ENCODE assay signal across 8 cellular contexts in the genomic region with DNA sequence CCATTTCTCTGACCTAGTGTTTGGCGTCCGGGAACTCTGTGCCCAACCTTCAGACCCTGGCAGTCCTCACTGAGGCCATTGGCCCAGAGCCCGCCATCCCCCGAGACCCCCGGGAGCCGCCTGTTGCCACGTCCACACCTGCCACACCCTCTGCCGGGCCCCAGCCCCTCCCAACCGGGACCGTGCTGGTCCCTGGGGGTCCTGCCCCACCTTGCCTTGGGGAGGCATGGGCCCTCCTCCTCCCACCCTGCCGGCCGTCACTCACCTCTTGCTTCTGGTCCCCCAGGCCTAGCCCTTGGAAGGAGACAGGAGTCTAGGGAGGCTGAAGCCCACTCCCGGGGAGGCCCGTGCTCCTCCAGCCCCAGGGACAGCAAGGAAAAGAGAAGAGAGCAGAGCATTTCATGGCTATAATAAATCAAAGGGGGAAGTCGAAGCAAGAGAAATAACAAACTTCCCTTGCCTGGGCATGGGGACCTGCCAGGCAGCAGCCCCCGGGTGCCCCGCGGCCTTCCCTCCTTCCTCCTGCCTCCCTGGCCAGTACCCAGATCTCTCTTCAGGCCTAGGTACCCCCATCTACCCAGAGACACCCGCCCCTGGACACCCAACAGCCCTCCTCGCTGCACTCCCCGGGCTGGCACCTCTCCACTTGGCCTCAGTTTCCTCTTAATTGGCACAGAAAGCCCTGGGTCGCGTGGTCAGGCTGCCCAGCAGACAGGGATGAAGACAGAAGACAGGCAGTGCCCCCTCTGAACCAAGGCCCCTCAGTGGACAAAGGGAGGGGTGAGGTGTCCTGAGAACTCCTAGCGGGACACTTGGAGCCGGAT.
A peak's percentile ranks its signal among the peaks of the same experiment; 100 is the strongest.
DNase-seq lines count a peak whose midpoint lies in the region; ATAC-seq, FAIRE-seq and TF ChIP-seq lines count a peak whose summit lies in the region.
"Had no signal": no experiment of that assay in that cellular context is flagged by ENCODE, and none has a peak within 500 bp of the region (broad histone marks: within the 10 kb centered on the region; RNA-seq: fewer than 3 reads in every experiment).

No MANE protein-coding gene starts in this region.

- DNase-seq in GM19239 (ENCODE audit: insufficient read length, low spot score) (no peak), amniotic stem cell (lab: John Stamatoyannopoulos, UW) (no peak)

- peak overlapping the region; percentile 78 to 92 for H3K4me3 ChIP-seq in neutrophil (ENCODE audit: low read depth in 1 of 2, low read length in 1 of 2)
- H3K4me3 ChIP-seq: SK-N-MC had no signal

- H3K9me3 Mint-ChIP-seq in activated naive CD8-positive, alpha-beta T cell (ENCODE audit: low read depth), result no peaks in the 10 kb centered on the region

- FAIRE-seq in GM19239 (lab: Jason Lieb, UNC), result peak; percentile 11
- FAIRE-seq: pancreas had no signal

- H3K4me3 Mint-ChIP-seq in activated naive CD8-positive, alpha-beta T cell, result peak overlapping the region; percentile 56

- H3K36me3 ChIP-seq in neutrophil, result no peaks in the 10 kb centered on the region
- H3K36me3 ChIP-seq: pancreas had no signal

- H3K36me3 Mint-ChIP-seq in activated naive CD8-positive, alpha-beta T cell, result no peaks in the 10 kb centered on the region

- peaks cover 38% of the 10 kb centered on the region for H3K4me1 Mint-ChIP-seq in activated naive CD8-positive, alpha-beta T cell (ENCODE audit: low read depth)

- peak overlapping the region; percentile 99 for H3K27ac ChIP-seq in neutrophil
- H3K27ac ChIP-seq: SK-N-MC had no signal

- H3K27me3 ChIP-seq in neutrophil, result no peaks in the 10 kb centered on the region
- H3K27me3 ChIP-seq: pancreas had no signal

- TF ChIP-seq CTCF in neutrophil (IDR thresholded peaks at IDR 0.05), result no peak

- peak overlapping the region; percentile 95 for H3K27ac Mint-ChIP-seq in activated naive CD8-positive, alpha-beta T cell

- ATAC-seq in GM19395 (IDR thresholded peaks at IDR 0.05; ENCODE audit: unreplicated experiment), result no peak
- ATAC-seq in GM21576 (IDR thresholded peaks at IDR 0.05; ENCODE audit: unreplicated experiment), result no peak

- H3K27me3 Mint-ChIP-seq in activated naive CD8-positive, alpha-beta T cell, result no peaks in the 10 kb centered on the region

- peaks cover 91 to 93% of the 10 kb centered on the region in 2 experiments for H3K4me1 ChIP-seq in neutrophil (ENCODE audit: control insufficient read depth in 1 of 2, insufficient read depth in 1 of 2, low read depth in 1 of 2, low read length in 1 of 2)

- H3K9me3 ChIP-seq in neutrophil, result no peaks in the 10 kb centered on the region
- H3K9me3 ChIP-seq: pancreas had no signal
